Comparison of ENCODE assay signal across 8 cellular contexts in genomic region chr17:17724307-17724921, GRCh38. TPM values are rescaled to one million over a fixed set of nuclear protein-coding genes. Genes with fewer than 3 reads are reported as not detected.
DNase-seq lines count a peak whose midpoint lies in the region; ATAC-seq and TF ChIP-seq lines count a peak whose summit lies in the region.

No MANE protein-coding gene starts in this region.

- H3K9me3 ChIP-seq in HUES48 (ENCODE audit: control insufficient read depth, insufficient read depth, low read length) (no peaks in the 10 kb centered on the region), mesodermal cell (ENCODE audit: control insufficient read depth, low read length) (no peaks in the 10 kb centered on the region)

- H3K36me3 ChIP-seq in HUES48 (ENCODE audit: control insufficient read depth, insufficient read depth, low read length) (no peaks in the 10 kb centered on the region), mesodermal cell (ENCODE audit: control insufficient read depth, insufficient read depth, low read length) (peaks cover 26% of the 10 kb centered on the region)

- H3K4me1 ChIP-seq in HUES48 (ENCODE audit: control insufficient read depth, insufficient read depth, low read length): peaks cover 30% of the 10 kb centered on the region; the same call in 1 of the 2 replicates
- H3K4me1 ChIP-seq in mesodermal cell (ENCODE audit: control insufficient read depth, insufficient read depth, low read length, poor library complexity, severe bottlenecking): peaks cover 33% of the 10 kb centered on the region

- H3K27me3 ChIP-seq in HUES48 (ENCODE audit: control insufficient read depth, insufficient read depth, low read length): peaks cover 99% of the 10 kb centered on the region

- H3K9ac ChIP-seq in HUES48 (ENCODE audit: low read depth, low read length): no peak overlapping the region

- TF ChIP-seq CTCF in GM10248 (IDR thresholded peaks at IDR 0.05; ENCODE audit: control extremely low read depth, extremely low read depth, low read depth, missing control alignments): no peak
- no peak for TF ChIP-seq CTCF in choroid plexus epithelial cell (conservative IDR thresholded peaks at IDR 0.05; ENCODE audit: low read depth, low read length)

- DNase-seq in GM10248 (ENCODE audit: extremely low spot score) (peak; percentile 81), choroid plexus epithelial cell (ENCODE audit: low read depth) (peak; percentile 61), cortex of kidney (lab: John Stamatoyannopoulos, UW) (no peak)

- ATAC-seq in GM19452 (IDR thresholded peaks at IDR 0.05; ENCODE audit: unreplicated experiment) (no peak), HG02852 (IDR thresholded peaks at IDR 0.05; ENCODE audit: unreplicated experiment) (no peak), GM18517 (IDR thresholded peaks at IDR 0.05; ENCODE audit: unreplicated experiment) (no peak)

- H3K4me3 ChIP-seq in HUES48 (ENCODE audit: low read depth, low read length): peak overlapping the region; percentile 68
- peak overlapping the region; percentile 70 for H3K4me3 ChIP-seq in choroid plexus epithelial cell (ENCODE audit: low read depth, low read length)
- peak overlapping the region; percentile 59 for H3K4me3 ChIP-seq in mesodermal cell (ENCODE audit: extremely low read depth, insufficient read depth, low read length, poor library complexity, severe bottlenecking)

- POLR2A ChIA-PET in GM10248 (lab: Yijun Ruan, JAX): interaction anchor here (0.6 kb wide), 1 partner anchor 15 kb away, joined by 3 read pairs; no protein-coding TSS in a partner anchor

- peak overlapping the region; percentile 62 for H3K27ac ChIP-seq in HUES48 (ENCODE audit: low read depth, low read length)
- peak overlapping the region; percentile 84 for H3K27ac ChIP-seq in mesodermal cell (ENCODE audit: low read depth, low read length, severe bottlenecking)

- 0% methylated on average over 4 to 39 of the region's 46 CpGs for WGBS in mesodermal cell (ENCODE audit: insufficient coverage in 2 of 2), 2 experiments

- CTCF ChIA-PET in GM10248 (lab: Yijun Ruan, JAX): no interaction called here

RNA-seq across cellular contexts. Expression of gene RAI1, which starts 43.2 kb away (rescaled TPM):
- polyA plus RNA-seq in mesodermal cell (2013, experiment 1 of 2): 27.6 TPM
- polyA plus RNA-seq in mesodermal cell (2013, experiment 2 of 2): 22.1 TPM
